Comparison of ENCODE assay signal across 8 cellular contexts in genomic region chr7:16801111-16801542, GRCh38.
A peak's percentile ranks its signal among the peaks of the same experiment; 100 is the strongest.
DNase-seq lines count a peak whose midpoint lies in the region; ATAC-seq and TF ChIP-seq lines count a peak whose summit lies in the region.

No MANE protein-coding gene starts in this region.

- no peaks in the 10 kb centered on the region for H3K27me3 ChIP-seq in mucosa of rectum (ENCODE audit: control insufficient read depth in 2 of 2, insufficient read depth in 2 of 2, low read length in 2 of 2)

- ATAC-seq in GM18505 (IDR thresholded peaks at IDR 0.05; ENCODE audit: unreplicated experiment) (peak; percentile 58), HG03196 (IDR thresholded peaks at IDR 0.05; ENCODE audit: unreplicated experiment) (no peak)

- H3K27ac ChIP-seq in mucosa of rectum (ENCODE audit: low read depth in 2 of 2, low read length in 2 of 2): peak overlapping the region; percentile 1 to 52

- peaks cover 0 to 16% of the 10 kb centered on the region in 2 donors for H3K4me1 ChIP-seq in mucosa of rectum (ENCODE audit: control insufficient read depth in 2 of 2, insufficient read depth in 2 of 2, low read length in 2 of 2)

- H3K36me3 ChIP-seq in mucosa of rectum (ENCODE audit: control insufficient read depth in 2 of 2, insufficient read depth in 2 of 2, low read length in 2 of 2): peaks cover 25 to 40% of the 10 kb centered on the region in 2 donors

- DNase-seq in AG08396 (ENCODE audit: low spot score) (peak; percentile 65), HS-5 (ENCODE audit: low read depth) (peak; percentile 67), NOMO-1 treated with DMSO at 0.1 percent for 48 hours (lab: John Stamatoyannopoulos, UW; ENCODE audit: unreplicated experiment) (peak; percentile 74), cerebellar cortex (ENCODE audit: low spot score) (peak; percentile 21), NK-92 (lab: John Stamatoyannopoulos, UW; ENCODE audit: unreplicated experiment) (no peak)

- TF ChIP-seq POLR2A in GM18505 (IDR thresholded peaks at IDR 0.05; ENCODE audit: borderline replicate concordance, extremely low read depth, insufficient read depth, insufficient read length): no peak

- peak overlapping the region; percentile 63 to 84 for H3K4me3 ChIP-seq in mucosa of rectum (ENCODE audit: low read length in 2 of 2)

- H3K9ac ChIP-seq in mucosa of rectum (ENCODE audit: low read depth in 1 of 2, low read length in 2 of 2): peak overlapping the region in 1 of 2 donors; percentile 68

- no peaks in the 10 kb centered on the region for H3K9me3 ChIP-seq in mucosa of rectum (ENCODE audit: control insufficient read depth in 2 of 2, low read length in 2 of 2)
